Comparison of ENCODE assay signal across 1 cellular context in the genomic region with DNA sequence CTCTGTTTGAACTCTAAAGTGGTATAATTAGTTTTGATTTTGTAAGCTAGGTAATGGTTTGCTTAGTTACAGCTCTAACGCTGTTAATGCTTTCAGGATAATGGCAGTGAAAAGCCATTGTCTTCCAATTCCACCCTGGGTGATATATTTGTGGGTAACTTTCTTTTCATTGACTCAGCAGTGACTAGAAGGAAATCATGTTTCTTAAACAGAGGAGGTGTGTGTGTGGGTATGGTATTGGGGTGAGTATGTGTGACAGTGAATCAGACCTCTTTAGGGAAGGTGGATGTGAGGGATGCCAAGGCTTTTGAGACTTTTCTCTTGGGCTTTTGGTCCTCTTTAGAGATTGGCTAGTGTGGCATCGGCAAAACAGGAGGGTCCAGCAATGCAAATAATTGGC.
TF ChIP-seq lines count a peak whose summit lies in the region.

No MANE protein-coding gene starts in this region.

TF ChIP-seq in GM23338, 12 proteins besides CTCF, POLR2A, EP300 and RAD21 (continued from another document):
- TF ChIP-seq, protein P1, sequence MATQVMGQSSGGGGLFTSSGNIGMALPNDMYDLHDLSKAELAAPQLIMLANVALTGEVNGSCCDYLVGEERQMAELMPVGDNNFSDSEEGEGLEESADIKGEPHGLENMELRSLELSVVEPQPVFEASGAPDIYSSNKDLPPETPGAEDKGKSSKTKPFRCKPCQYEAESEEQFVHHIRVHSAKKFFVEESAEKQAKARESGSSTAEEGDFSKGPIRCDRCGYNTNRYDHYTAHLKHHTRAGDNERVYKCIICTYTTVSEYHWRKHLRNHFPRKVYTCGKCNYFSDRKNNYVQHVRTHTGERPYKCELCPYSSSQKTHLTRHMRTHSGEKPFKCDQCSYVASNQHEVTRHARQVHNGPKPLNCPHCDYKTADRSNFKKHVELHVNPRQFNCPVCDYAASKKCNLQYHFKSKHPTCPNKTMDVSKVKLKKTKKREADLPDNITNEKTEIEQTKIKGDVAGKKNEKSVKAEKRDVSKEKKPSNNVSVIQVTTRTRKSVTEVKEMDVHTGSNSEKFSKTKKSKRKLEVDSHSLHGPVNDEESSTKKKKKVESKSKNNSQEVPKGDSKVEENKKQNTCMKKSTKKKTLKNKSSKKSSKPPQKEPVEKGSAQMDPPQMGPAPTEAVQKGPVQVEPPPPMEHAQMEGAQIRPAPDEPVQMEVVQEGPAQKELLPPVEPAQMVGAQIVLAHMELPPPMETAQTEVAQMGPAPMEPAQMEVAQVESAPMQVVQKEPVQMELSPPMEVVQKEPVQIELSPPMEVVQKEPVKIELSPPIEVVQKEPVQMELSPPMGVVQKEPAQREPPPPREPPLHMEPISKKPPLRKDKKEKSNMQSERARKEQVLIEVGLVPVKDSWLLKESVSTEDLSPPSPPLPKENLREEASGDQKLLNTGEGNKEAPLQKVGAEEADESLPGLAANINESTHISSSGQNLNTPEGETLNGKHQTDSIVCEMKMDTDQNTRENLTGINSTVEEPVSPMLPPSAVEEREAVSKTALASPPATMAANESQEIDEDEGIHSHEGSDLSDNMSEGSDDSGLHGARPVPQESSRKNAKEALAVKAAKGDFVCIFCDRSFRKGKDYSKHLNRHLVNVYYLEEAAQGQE (IDR thresholded peaks at IDR 0.05; ENCODE audit: unreplicated experiment) = no peak
- TF ChIP-seq STAT1 (IDR thresholded peaks at IDR 0.05; ENCODE audit: unreplicated experiment) (no peak), EZH2 (IDR thresholded peaks at IDR 0.05; ENCODE audit: low read depth, unreplicated experiment) (no peak), NANOG (IDR thresholded peaks at IDR 0.05; ENCODE audit: borderline replicate concordance) (no peak), CREB1 (CRISPR knock-in tag; IDR thresholded peaks at IDR 0.05; ENCODE audit: low read depth) (no peak), JUNB (IDR thresholded peaks at IDR 0.05; ENCODE audit: unreplicated experiment) (no peak)
- TF ChIP-seq, protein P2, sequence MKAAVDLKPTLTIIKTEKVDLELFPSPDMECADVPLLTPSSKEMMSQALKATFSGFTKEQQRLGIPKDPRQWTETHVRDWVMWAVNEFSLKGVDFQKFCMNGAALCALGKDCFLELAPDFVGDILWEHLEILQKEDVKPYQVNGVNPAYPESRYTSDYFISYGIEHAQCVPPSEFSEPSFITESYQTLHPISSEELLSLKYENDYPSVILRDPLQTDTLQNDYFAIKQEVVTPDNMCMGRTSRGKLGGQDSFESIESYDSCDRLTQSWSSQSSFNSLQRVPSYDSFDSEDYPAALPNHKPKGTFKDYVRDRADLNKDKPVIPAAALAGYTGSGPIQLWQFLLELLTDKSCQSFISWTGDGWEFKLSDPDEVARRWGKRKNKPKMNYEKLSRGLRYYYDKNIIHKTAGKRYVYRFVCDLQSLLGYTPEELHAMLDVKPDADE (IDR thresholded peaks at IDR 0.05) = no peak
- TF ChIP-seq, protein P3, sequence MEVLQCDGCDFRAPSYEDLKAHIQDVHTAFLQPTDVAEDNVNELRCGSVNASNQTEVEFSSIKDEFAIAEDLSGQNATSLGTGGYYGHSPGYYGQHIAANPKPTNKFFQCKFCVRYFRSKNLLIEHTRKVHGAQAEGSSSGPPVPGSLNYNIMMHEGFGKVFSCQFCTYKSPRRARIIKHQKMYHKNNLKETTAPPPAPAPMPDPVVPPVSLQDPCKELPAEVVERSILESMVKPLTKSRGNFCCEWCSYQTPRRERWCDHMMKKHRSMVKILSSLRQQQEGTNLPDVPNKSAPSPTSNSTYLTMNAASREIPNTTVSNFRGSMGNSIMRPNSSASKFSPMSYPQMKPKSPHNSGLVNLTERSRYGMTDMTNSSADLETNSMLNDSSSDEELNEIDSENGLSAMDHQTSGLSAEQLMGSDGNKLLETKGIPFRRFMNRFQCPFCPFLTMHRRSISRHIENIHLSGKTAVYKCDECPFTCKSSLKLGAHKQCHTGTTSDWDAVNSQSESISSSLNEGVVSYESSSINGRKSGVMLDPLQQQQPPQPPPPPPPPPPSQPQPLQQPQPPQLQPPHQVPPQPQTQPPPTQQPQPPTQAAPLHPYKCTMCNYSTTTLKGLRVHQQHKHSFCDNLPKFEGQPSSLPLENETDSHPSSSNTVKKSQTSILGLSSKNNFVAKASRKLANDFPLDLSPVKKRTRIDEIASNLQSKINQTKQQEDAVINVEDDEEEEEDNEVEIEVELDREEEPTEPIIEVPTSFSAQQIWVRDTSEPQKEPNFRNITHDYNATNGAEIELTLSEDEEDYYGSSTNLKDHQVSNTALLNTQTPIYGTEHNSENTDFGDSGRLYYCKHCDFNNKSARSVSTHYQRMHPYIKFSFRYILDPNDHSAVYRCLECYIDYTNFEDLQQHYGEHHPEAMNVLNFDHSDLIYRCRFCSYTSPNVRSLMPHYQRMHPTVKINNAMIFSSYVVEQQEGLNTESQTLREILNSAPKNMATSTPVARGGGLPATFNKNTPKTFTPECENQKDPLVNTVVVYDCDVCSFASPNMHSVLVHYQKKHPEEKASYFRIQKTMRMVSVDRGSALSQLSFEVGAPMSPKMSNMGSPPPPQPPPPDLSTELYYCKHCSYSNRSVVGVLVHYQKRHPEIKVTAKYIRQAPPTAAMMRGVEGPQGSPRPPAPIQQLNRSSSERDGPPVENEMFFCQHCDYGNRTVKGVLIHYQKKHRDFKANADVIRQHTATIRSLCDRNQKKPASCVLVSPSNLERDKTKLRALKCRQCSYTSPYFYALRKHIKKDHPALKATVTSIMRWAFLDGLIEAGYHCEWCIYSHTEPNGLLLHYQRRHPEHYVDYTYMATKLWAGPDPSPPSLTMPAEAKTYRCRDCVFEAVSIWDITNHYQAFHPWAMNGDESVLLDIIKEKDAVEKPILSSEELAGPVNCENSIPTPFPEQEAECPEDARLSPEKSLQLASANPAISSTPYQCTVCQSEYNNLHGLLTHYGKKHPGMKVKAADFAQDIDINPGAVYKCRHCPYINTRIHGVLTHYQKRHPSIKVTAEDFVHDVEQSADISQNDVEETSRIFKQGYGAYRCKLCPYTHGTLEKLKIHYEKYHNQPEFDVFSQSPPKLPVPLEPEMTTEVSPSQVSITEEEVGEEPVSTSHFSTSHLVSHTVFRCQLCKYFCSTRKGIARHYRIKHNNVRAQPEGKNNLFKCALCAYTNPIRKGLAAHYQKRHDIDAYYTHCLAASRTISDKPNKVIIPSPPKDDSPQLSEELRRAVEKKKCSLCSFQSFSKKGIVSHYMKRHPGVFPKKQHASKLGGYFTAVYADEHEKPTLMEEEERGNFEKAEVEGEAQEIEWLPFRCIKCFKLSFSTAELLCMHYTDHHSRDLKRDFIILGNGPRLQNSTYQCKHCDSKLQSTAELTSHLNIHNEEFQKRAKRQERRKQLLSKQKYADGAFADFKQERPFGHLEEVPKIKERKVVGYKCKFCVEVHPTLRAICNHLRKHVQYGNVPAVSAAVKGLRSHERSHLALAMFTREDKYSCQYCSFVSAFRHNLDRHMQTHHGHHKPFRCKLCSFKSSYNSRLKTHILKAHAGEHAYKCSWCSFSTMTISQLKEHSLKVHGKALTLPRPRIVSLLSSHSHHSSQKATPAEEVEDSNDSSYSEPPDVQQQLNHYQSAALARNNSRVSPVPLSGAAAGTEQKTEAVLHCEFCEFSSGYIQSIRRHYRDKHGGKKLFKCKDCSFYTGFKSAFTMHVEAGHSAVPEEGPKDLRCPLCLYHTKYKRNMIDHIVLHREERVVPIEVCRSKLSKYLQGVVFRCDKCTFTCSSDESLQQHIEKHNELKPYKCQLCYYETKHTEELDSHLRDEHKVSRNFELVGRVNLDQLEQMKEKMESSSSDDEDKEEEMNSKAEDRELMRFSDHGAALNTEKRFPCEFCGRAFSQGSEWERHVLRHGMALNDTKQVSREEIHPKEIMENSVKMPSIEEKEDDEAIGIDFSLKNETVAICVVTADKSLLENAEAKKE (CRISPR knock-in tag; IDR thresholded peaks at IDR 0.05) = no peak
